16 cellular contexts compared by ENCODE assay signal in the genomic region with DNA sequence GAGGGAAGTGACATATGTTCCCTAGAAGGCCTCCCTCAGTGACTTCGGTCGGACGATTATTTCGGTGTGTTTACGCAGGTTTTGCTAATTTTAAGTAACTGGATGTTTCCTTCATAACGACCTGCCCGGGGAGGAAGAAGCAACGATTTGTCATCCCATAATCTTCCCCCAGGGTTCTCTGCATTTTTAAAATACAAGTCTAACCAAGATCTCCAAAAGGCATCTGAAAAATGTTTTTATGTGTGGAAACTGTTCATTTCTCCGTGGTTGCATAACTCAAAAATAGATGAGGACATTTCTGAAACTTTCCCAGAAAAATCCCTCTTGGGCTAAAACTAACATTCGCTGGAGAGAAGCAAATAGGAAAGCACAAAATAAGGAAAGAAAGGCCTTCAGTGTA.
A peak's percentile ranks its signal among the peaks of the same experiment; 100 is the strongest.
DNase-seq lines count a peak whose midpoint lies in the region; ATAC-seq, FAIRE-seq and TF ChIP-seq lines count a peak whose summit lies in the region.
"Had no signal": no experiment of that assay in that cellular context is flagged by ENCODE, and none has a peak within 500 bp of the region (broad histone marks: within the 10 kb centered on the region; RNA-seq: fewer than 3 reads in every experiment).

No MANE protein-coding gene starts in this region.

- no peak overlapping the region for H3K27ac Mint-ChIP-seq in neural progenitor cell

- TF ChIP-seq RAD21 in A549 (conservative IDR thresholded peaks at IDR 0.05 in 1 of 2, IDR thresholded peaks at IDR 0.05 in 1 of 2), result no peak

- H3K36me3 ChIP-seq in HUES64 (ENCODE audit: insufficient read depth, low read length) (no peaks in the 10 kb centered on the region), neural progenitor cell (no peaks in the 10 kb centered on the region)
- H3K36me3 ChIP-seq: heart left ventricle, upper lobe of left lung had no signal

- no peak overlapping the region for H3K27ac ChIP-seq in A549
- peak overlapping the region; percentile 49; the same call in 1 of the 2 replicates for H3K27ac ChIP-seq in HUES64 (ENCODE audit: low read depth, low read length)
- peak overlapping the region; percentile 56 for H3K27ac ChIP-seq in neural progenitor cell
- H3K27ac ChIP-seq: SK-N-MC, upper lobe of left lung, VCaP had no signal

- H3K36me3 Mint-ChIP-seq in neural progenitor cell, result no peaks in the 10 kb centered on the region

- CTCF ChIA-PET in A549 (lab: Yijun Ruan, JAX), result no interaction called here

- no peak for FAIRE-seq in A549 (lab: Jason Lieb, UNC)
- FAIRE-seq: bronchial epithelial cell had no signal

- H3K9ac ChIP-seq in HUES64 (ENCODE audit: low read depth, low read length) (0 out of 2 replicates have a peak overlapping the region, but pooled peaks have one; percentile 31), neural progenitor cell (no peak overlapping the region)

- TF ChIP-seq CTCF in A549 (IDR thresholded peaks at IDR 0.05), result no peak
- no peak for TF ChIP-seq CTCF in choroid plexus epithelial cell (conservative IDR thresholded peaks at IDR 0.05; ENCODE audit: low read depth, low read length)
- TF ChIP-seq CTCF in neural progenitor cell (IDR thresholded peaks at IDR 0.05), result no peak

- 25% methylated on average over 10 of the region's 10 CpGs for whole genome bisulfite sequencing in A549 (ENCODE audit: missing lambda C conversion rate)
- WGBS in HUES64, result 76% methylated on average over 10 of the region's 10 CpGs

- H3K4me3 ChIP-seq in A549 (no peak overlapping the region), HUES64 (ENCODE audit: low read length) (no peak overlapping the region), choroid plexus epithelial cell (ENCODE audit: low read depth, low read length) (peak overlapping the region; percentile 12), neural progenitor cell (no peak overlapping the region)
- H3K4me3 ChIP-seq: heart left ventricle, SK-N-MC, upper lobe of left lung had no signal

- H3K9me3 ChIP-seq in A549, result no peaks in the 10 kb centered on the region
- 0 out of 2 replicates have a peak, but pooled peaks cover 2% of the 10 kb centered on the region for H3K9me3 ChIP-seq in HUES64 (ENCODE audit: insufficient read depth, low read depth, low read length)
- no peaks in the 10 kb centered on the region for H3K9me3 ChIP-seq in neural progenitor cell (ENCODE audit: low read depth)

- H3K27me3 ChIP-seq in HUES64 (ENCODE audit: insufficient read depth, low read length) (no peaks in the 10 kb centered on the region), neural progenitor cell (no peaks in the 10 kb centered on the region)
- H3K27me3 ChIP-seq: heart left ventricle, upper lobe of left lung had no signal

- peaks cover 8% of the 10 kb centered on the region for H3K9me3 Mint-ChIP-seq in neural progenitor cell

- peaks cover 16% of the 10 kb centered on the region for H3F3A ChIP-seq in neural progenitor cell (ENCODE audit: low read depth)

- intact Hi-C loops in left ventricle myocardium superior (cut with micrococcal nuclease), result no loop called here

- DNase-seq in A549 (ENCODE audit: low read depth in 1 of 2, low spot score in 1 of 2), result no peak
- peak; percentile 79 for DNase-seq in choroid plexus epithelial cell (ENCODE audit: low read depth)
- no peak for DNase-seq in neural progenitor cell (ENCODE audit: low spot score)
- no peak for DNase-seq in left ventricle myocardium superior
- DNase-seq in NCI-H1694 treated with DMSO at 0.1 percent for 48 hours (lab: John Stamatoyannopoulos, UW), result no peak
- DNase-seq: ACHN; activated effector memory CD4-positive, alpha-beta T cell treated with Interleukin-2 at 50 U/mL for 16 hours; heart left ventricle; kidney glomerular epithelial cell; upper lobe of left lung had no signal

- no peaks in the 10 kb centered on the region for H3K79me2 ChIP-seq in neural progenitor cell (ENCODE audit: low read depth)

- peak overlapping the region; percentile 91 for H2AFZ ChIP-seq in neural progenitor cell (replicated peaks)

- TF ChIP-seq EP300 in A549 (IDR thresholded peaks at IDR 0.05), result no peak

- POLR2A ChIA-PET in A549 (lab: Yijun Ruan, JAX), result no interaction called here

- no peaks in the 10 kb centered on the region for H4K20me1 ChIP-seq in neural progenitor cell (ENCODE audit: low read depth)

- peak overlapping the region; percentile 56 for H3K4me2 ChIP-seq in A549
- H3K4me2 ChIP-seq in neural progenitor cell, result peak overlapping the region; percentile 61

- peaks cover 9% of the 10 kb centered on the region for H3K4me1 Mint-ChIP-seq in neural progenitor cell

- H3K4me1 ChIP-seq in A549, result no peaks in the 10 kb centered on the region
- H3K4me1 ChIP-seq in HUES64 (ENCODE audit: insufficient read depth, low read length), result peaks cover 15% of the 10 kb centered on the region
- H3K4me1 ChIP-seq in neural progenitor cell, result peaks cover 8% of the 10 kb centered on the region
- H3K4me1 ChIP-seq: heart left ventricle, upper lobe of left lung had no signal

- peaks cover 3% of the 10 kb centered on the region for H3K27me3 Mint-ChIP-seq in neural progenitor cell (ENCODE audit: insufficient read depth, low read depth)

- H3K4me3 Mint-ChIP-seq in neural progenitor cell, result no peak overlapping the region

- ATAC-seq in A549 (no peak), GM21423 (IDR thresholded peaks at IDR 0.05; ENCODE audit: unreplicated experiment) (no peak), HG03045 (IDR thresholded peaks at IDR 0.05; ENCODE audit: unreplicated experiment) (no peak), left ventricle myocardium superior (no peak)
- ATAC-seq: heart left ventricle had no signal

- TF ChIP-seq POLR2A in A549 (IDR thresholded peaks at IDR 0.05; ENCODE audit: low read length), result no peak

TF ChIP-seq in A549, 52 proteins besides CTCF, POLR2A, EP300 and RAD21:
- TF ChIP-seq TP53 (CRISPR knock-in tag; IDR thresholded peaks at IDR 0.05) (no peak), CEBPB (IDR thresholded peaks at IDR 0.05) (peak in 1 of 2 experiments; percentile 61; a peak in 2 of 4 replicates), SREBF2 (IDR thresholded peaks at IDR 0.05) (no peak)

Comparison
In these comparisons a context has a peak if more than half of its experiments do, and no peak if none do; other contexts are left out.
1. H3K27ac ChIP-seq: peak in HUES64 (single experiment) and neural progenitor cell (single experiment); none in A549 (0 of 2).